ENCODE assay signal across 21 cellular contexts in genomic region chr5:172644229-172644628, GRCh38. TPM values are rescaled to one million over a fixed set of nuclear protein-coding genes. Genes with fewer than 3 reads are reported as not detected.
A peak's percentile ranks its signal among the peaks of the same experiment; 100 is the strongest.
DNase-seq lines count a peak whose midpoint lies in the region; ATAC-seq and TF ChIP-seq lines count a peak whose summit lies in the region.
"Had no signal": no experiment of that assay in that cellular context is flagged by ENCODE, and none has a peak within 500 bp of the region (broad histone marks: within the 10 kb centered on the region; RNA-seq: fewer than 3 reads in every experiment).

No MANE protein-coding gene starts in this region.

- no peak for TF ChIP-seq CTCF in heart right ventricle (IDR thresholded peaks at IDR 0.05)
- TF ChIP-seq CTCF in gastroesophageal sphincter (IDR thresholded peaks at IDR 0.05), result no peak
- no peak for TF ChIP-seq CTCF in psoas muscle (IDR thresholded peaks at IDR 0.05)
- no peak for TF ChIP-seq CTCF in mesothelial cell of epicardium (IDR thresholded peaks at IDR 0.05; ENCODE audit: unreplicated experiment)

- ATAC-seq in heart right ventricle (no peak), Right ventricle myocardium superior (ENCODE audit: poor library complexity) (no peak), gastroesophageal sphincter (no peak), psoas muscle (no peak), aorta (ENCODE audit: low FRiP score) (no peak), HG03045 (IDR thresholded peaks at IDR 0.05; ENCODE audit: unreplicated experiment) (no peak)
- ATAC-seq: activated naive CD8-positive, alpha-beta T cell treated with anti-CD3 and anti-CD28 coated beads, Interleukin-2, amount 50 U/mL, for 24 hours; PC-3 had no signal

- intact Hi-C loops in heart right ventricle (cut with DNase I) (loop anchor here (2.0 to 10.0 kb wide), 12 partner anchors 37 to 167 kb away; no protein-coding TSS in a partner anchor), Right ventricle myocardium superior (cut with DNase I) (loop anchor here (5.0 to 10.0 kb wide), 2 partner anchors 59 to 167 kb away; no protein-coding TSS in a partner anchor), psoas muscle (cut with DNase I) (loop anchor here in 1 of 2 donors (5.0 kb wide), 1 partner anchor 53 kb away; no protein-coding TSS in a partner anchor), aorta (cut with DNase I) (no loop called here)

- TF ChIP-seq POLR2A in gastroesophageal sphincter (IDR thresholded peaks at IDR 0.05), result no peak

- H3K9me3 Mint-ChIP-seq in activated CD4-positive, alpha-beta memory T cell treated with anti-CD3 and anti-CD28 coated beads, Interleukin-2, amount 10 ng/mL, durations not matched to agents 7 days and 5 days, result no peaks in the 10 kb centered on the region
- H3K9me3 Mint-ChIP-seq in mesothelial cell of epicardium, result no peaks in the 10 kb centered on the region
- H3K9me3 Mint-ChIP-seq: activated naive CD8-positive, alpha-beta T cell treated with anti-CD3 and anti-CD28 coated beads, Interleukin-2, amount 50 U/mL, for 24 hours; central memory CD8-positive, alpha-beta T cell; endodermal cell; HFFc6 had no signal

- H3K27me3 ChIP-seq in heart right ventricle, result peaks cover 0 to 30% (median 0%) of the 10 kb centered on the region in 7 donors
- no peaks in the 10 kb centered on the region for H3K27me3 ChIP-seq in gastroesophageal sphincter
- H3K27me3 ChIP-seq in psoas muscle (ENCODE audit: insufficient read depth in 3 of 3, low read length in 2 of 3), result peaks cover 0 to 34% (median 3%) of the 10 kb centered on the region in 3 donors
- no peaks in the 10 kb centered on the region for H3K27me3 ChIP-seq in aorta (ENCODE audit: control insufficient read depth in 1 of 2, insufficient read depth in 2 of 2, low read length in 1 of 2)
- H3K27me3 ChIP-seq: hepatocyte had no signal

- H3K9me3 ChIP-seq in heart right ventricle, result no peaks in the 10 kb centered on the region
- no peaks in the 10 kb centered on the region for H3K9me3 ChIP-seq in gastroesophageal sphincter
- no peaks in the 10 kb centered on the region for H3K9me3 ChIP-seq in psoas muscle
- H3K9me3 ChIP-seq in aorta (ENCODE audit: control insufficient read depth, low read length), result no peaks in the 10 kb centered on the region

- H3K4me3 ChIP-seq in heart right ventricle (peak overlapping the region in 9 of 10 donors; percentile 72 to 99 (median 85)), gastroesophageal sphincter (peak overlapping the region in 1 of 2 donors; percentile 97), psoas muscle (peak overlapping the region; percentile 81), aorta (ENCODE audit: low read length in 2 of 2) (no peak overlapping the region)
- H3K4me3 ChIP-seq: hepatocyte had no signal

- peaks cover 9 to 84% (median 63%) of the 10 kb centered on the region in 9 donors for H3K4me1 ChIP-seq in heart right ventricle
- peaks cover 2 to 91% (median 52%) of the 10 kb centered on the region in 3 donors for H3K4me1 ChIP-seq in gastroesophageal sphincter
- H3K4me1 ChIP-seq in psoas muscle, result peaks cover 20% of the 10 kb centered on the region
- no peaks in the 10 kb centered on the region for H3K4me1 ChIP-seq in aorta (ENCODE audit: control insufficient read depth in 1 of 2, insufficient read depth in 2 of 2, low read length in 2 of 2)

- H3K27ac ChIP-seq in heart right ventricle (peak overlapping the region; percentile 2 to 99 (median 96)), gastroesophageal sphincter (peak overlapping the region in 3 of 4 donors; percentile 89 to 95 (median 94)), psoas muscle (peak overlapping the region; percentile 78), aorta (ENCODE audit: low read depth in 1 of 2, low read length in 2 of 2) (no peak overlapping the region)
- H3K27ac ChIP-seq: hepatocyte had no signal

- H3K36me3 ChIP-seq in heart right ventricle, result peaks cover 0 to 54% (median 0%) of the 10 kb centered on the region in 9 donors
- H3K36me3 ChIP-seq in gastroesophageal sphincter, result peaks cover 0 to 4% of the 10 kb centered on the region in 2 donors
- no peaks in the 10 kb centered on the region for H3K36me3 ChIP-seq in psoas muscle (ENCODE audit: insufficient read depth in 1 of 2, low read depth in 1 of 2)
- H3K36me3 ChIP-seq in aorta (ENCODE audit: control insufficient read depth in 1 of 2, insufficient read depth in 2 of 2, low read length in 1 of 2), result no peaks in the 10 kb centered on the region

- H3K4me3 Mint-ChIP-seq in activated CD4-positive, alpha-beta memory T cell treated with anti-CD3 and anti-CD28 coated beads, Interleukin-2, amount 10 ng/mL, durations not matched to agents 7 days and 5 days, result no peak overlapping the region
- H3K4me3 Mint-ChIP-seq in mesothelial cell of epicardium, result no peak overlapping the region
- H3K4me3 Mint-ChIP-seq: activated naive CD8-positive, alpha-beta T cell treated with anti-CD3 and anti-CD28 coated beads, Interleukin-2, amount 50 U/mL, for 24 hours; central memory CD8-positive, alpha-beta T cell; endodermal cell; HFFc6 had no signal

- 37 to 56% methylated on average over 6 of the region's 6 CpGs for WGBS in heart right ventricle, 2 donors
- WGBS in gastroesophageal sphincter (ENCODE audit: low coverage in 1 of 2), 2 donors, result 30 to 32% methylated on average over 2 to 3 of the region's 6 CpGs
- WGBS in psoas muscle, 3 donors, result 59 to 64% (median 63%) methylated on average over 6 of the region's 6 CpGs
- WGBS in aorta, 2 donors, result 77 to 78% methylated on average over 6 of the region's 6 CpGs

- peaks cover 40% of the 10 kb centered on the region for H3K27me3 Mint-ChIP-seq in activated CD4-positive, alpha-beta memory T cell treated with anti-CD3 and anti-CD28 coated beads, Interleukin-2, amount 10 ng/mL, durations not matched to agents 7 days and 5 days
- H3K27me3 Mint-ChIP-seq in mesothelial cell of epicardium (ENCODE audit: low read depth), result peaks cover 26% of the 10 kb centered on the region

- H3K27ac Mint-ChIP-seq in activated CD4-positive, alpha-beta memory T cell treated with anti-CD3 and anti-CD28 coated beads, Interleukin-2, amount 10 ng/mL, durations not matched to agents 7 days and 5 days, result no peak overlapping the region
- H3K27ac Mint-ChIP-seq in mesothelial cell of epicardium, result no peak overlapping the region
- H3K27ac Mint-ChIP-seq: activated naive CD8-positive, alpha-beta T cell treated with anti-CD3 and anti-CD28 coated beads, Interleukin-2, amount 50 U/mL, for 24 hours; endodermal cell; HFFc6 had no signal

- CTCF ChIA-PET in activated CD4-positive, alpha-beta memory T cell treated with anti-CD3 and anti-CD28 coated beads, Interleukin-2, amount 10 ng/mL, durations not matched to agents 7 days and 5 days (lab: Charles Lee), result no interaction called here

- H3K36me3 Mint-ChIP-seq in activated CD4-positive, alpha-beta memory T cell treated with anti-CD3 and anti-CD28 coated beads, Interleukin-2, amount 10 ng/mL, durations not matched to agents 7 days and 5 days (ENCODE audit: low read depth), result no peaks in the 10 kb centered on the region
- H3K36me3 Mint-ChIP-seq in mesothelial cell of epicardium, result peaks cover 3% of the 10 kb centered on the region
- H3K36me3 Mint-ChIP-seq: CD4-positive, alpha-beta memory T cell had no signal

- no peak for TF ChIP-seq EP300 in gastroesophageal sphincter (IDR thresholded peaks at IDR 0.05)

- no peak for DNase-seq in heart right ventricle
- no peak for DNase-seq in Right ventricle myocardium superior
- peak in 1 of 2 donors; percentile 9 for DNase-seq in psoas muscle
- DNase-seq in aorta, result peak; percentile 1 to 4
- DNase-seq in activated CD4-positive, alpha-beta memory T cell treated with anti-CD3 and anti-CD28 coated beads, Interleukin-2, amount 10 ng/mL, durations not matched to agents 7 days and 5 days, result no peak
- no peak for DNase-seq in mesothelial cell of epicardium (ENCODE audit: low spot score in 2 of 2, unreplicated experiment in 2 of 2)
- DNase-seq: activated CD4-positive, alpha-beta T cell treated with anti-CD3 and anti-CD28 coated beads for 1 hour; activated naive CD8-positive, alpha-beta T cell treated with anti-CD3 and anti-CD28 coated beads, Interleukin-2, amount 50 U/mL, for 24 hours; CD4-positive, alpha-beta memory T cell; DND-41; HFFc6; Karpas-422; kidney; NCI-H1417 treated with DMSO at 0.1 percent for 48 hours; PC-3; stimulated activated CD4-positive, alpha-beta T cell treated with anti-CD3 and anti-CD28 coated beads, Interleukin-4, amount 100 ng/mL, for 24 hours had no signal

- POLR2A ChIA-PET in activated CD4-positive, alpha-beta memory T cell treated with anti-CD3 and anti-CD28 coated beads, Interleukin-2, amount 10 ng/mL, durations not matched to agents 7 days and 5 days (lab: Charles Lee), result no interaction called here

- peaks cover 9% of the 10 kb centered on the region for H3K4me1 Mint-ChIP-seq in activated CD4-positive, alpha-beta memory T cell treated with anti-CD3 and anti-CD28 coated beads, Interleukin-2, amount 10 ng/mL, durations not matched to agents 7 days and 5 days
- peaks cover 19% of the 10 kb centered on the region for H3K4me1 Mint-ChIP-seq in mesothelial cell of epicardium
- H3K4me1 Mint-ChIP-seq: activated naive CD8-positive, alpha-beta T cell treated with anti-CD3 and anti-CD28 coated beads, Interleukin-2, amount 50 U/mL, for 24 hours had no signal

RNA-seq across cellular contexts. Expression of gene NEURL1B, which starts 3.2 kb away (rescaled TPM):
- 10 to 100 TPM; 14.4 to 45.8 (median 21.6) TPM for total RNA-seq in heart right ventricle
- 10 to 100 TPM; 16.7 to 29.1 TPM for polyA plus RNA-seq in heart right ventricle
- 28.8 TPM for total RNA-seq in Right ventricle myocardium superior
- total RNA-seq in gastroesophageal sphincter, result 10 to 100 TPM; 21.7 to 59.9 (median 41.5) TPM
- 10 to 100 TPM; 13.7 to 20.4 (median 16.4) TPM for total RNA-seq in psoas muscle
- 1 to 10 TPM; 8.0 to 9.7 (median 8.2) TPM for polyA plus RNA-seq in psoas muscle
- 10 to 100 TPM; 46.1 to 65.8 TPM for total RNA-seq in aorta
- polyA plus RNA-seq in aorta, result 1 to 10 TPM; 1.9 to 3.5 TPM
- total RNA-seq in activated CD4-positive, alpha-beta memory T cell treated with anti-CD3 and anti-CD28 coated beads, Interleukin-2, amount 10 ng/mL, durations not matched to agents 7 days and 5 days, result 1 to 10 TPM; 3.0 to 3.3 TPM
- 10.9 to 11.8 TPM (median 11.7 TPM) in 3 replicates for total RNA-seq in mesothelial cell of epicardium

Comparison
In these comparisons a context has a peak if more than half of its experiments do, and no peak if none do; other contexts are left out.
1. DNase-seq: peak in aorta (2 of 2); none in heart right ventricle (0 of 2), Right ventricle myocardium superior (single experiment), activated CD4-positive, alpha-beta memory T cell treated with anti-CD3 and anti-CD28 coated beads, Interleukin-2, amount 10 ng/mL, durations not matched to agents 7 days and 5 days (single experiment) and mesothelial cell of epicardium (0 of 2).
2. H3K27ac ChIP-seq: peak in heart right ventricle (10 of 10), gastroesophageal sphincter (3 of 4) and psoas muscle (single experiment); none in aorta (0 of 2).
3. H3K4me3 ChIP-seq: peak in heart right ventricle (9 of 10) and psoas muscle (single experiment); none in aorta (0 of 2).
4. intact Hi-C loops: an anchor here in heart right ventricle (2.0 to 10.0 kb wide) and Right ventricle myocardium superior (5.0 to 10.0 kb wide); none called in aorta.